Comparison of ENCODE assay signal across 13 cellular contexts in the genomic region with DNA sequence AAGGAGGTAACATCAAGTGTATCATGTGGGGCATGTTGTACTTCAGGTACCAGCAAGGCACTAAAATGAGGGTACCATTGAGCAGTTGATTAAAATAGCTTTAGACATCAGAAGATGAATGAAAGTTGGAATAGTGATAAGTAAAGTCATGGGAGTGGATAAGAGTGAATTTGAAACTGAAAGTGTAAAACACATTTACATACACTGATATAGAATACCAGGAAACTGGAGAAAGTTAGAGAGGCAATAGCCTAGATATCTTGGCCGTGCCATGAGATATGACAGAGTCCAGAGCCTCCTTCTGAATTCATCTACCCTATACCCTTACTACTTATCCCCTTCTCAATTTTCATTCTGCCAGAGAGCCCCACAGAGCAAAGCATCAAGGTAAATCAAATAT.
DNase-seq lines count a peak whose midpoint lies in the region; ATAC-seq lines count a peak whose summit lies in the region.
"Had no signal": no experiment of that assay in that cellular context is flagged by ENCODE, and none has a peak within 500 bp of the region (broad histone marks: within the 10 kb centered on the region; RNA-seq: fewer than 3 reads in every experiment).

No MANE protein-coding gene starts in this region.

- no peak for DNase-seq in left colon
- DNase-seq in HT-29 (ENCODE audit: low spot score): no peak
- no peak for DNase-seq in NCI-H2171 (lab: John Stamatoyannopoulos, UW)
- no peak for DNase-seq in DMS153 (lab: John Stamatoyannopoulos, UW)
- DNase-seq: 8988T; ACHN; CD4-positive, CD25-positive, alpha-beta regulatory T cell; DMS79 treated with DMSO at 0.1 percent for 48 hours; EL; GM23248 had no signal

- ATAC-seq in GM18519 (IDR thresholded peaks at IDR 0.05; ENCODE audit: low FRiP score, unreplicated experiment): peak; percentile 49
- ATAC-seq in HG02678 (IDR thresholded peaks at IDR 0.05; ENCODE audit: unreplicated experiment): peak; percentile 44
- peak; percentile 64 for ATAC-seq in HG03442 (IDR thresholded peaks at IDR 0.05; ENCODE audit: unreplicated experiment)
- peak; percentile 47 for ATAC-seq in left colon

- intact Hi-C loops in left colon (cut with DNase I, micrococcal nuclease): no loop called here
